26 cellular contexts compared by ENCODE assay signal in genomic region chr2:114219501-114219900, GRCh38.
"Had no signal": no experiment of that assay in that cellular context is flagged by ENCODE, and none has a peak within 500 bp of the region (broad histone marks: within the 10 kb centered on the region; RNA-seq: fewer than 3 reads in every experiment).

No MANE protein-coding gene starts in this region.

- ATAC-seq: esophagus mucosa; gastrocnemius medialis; left lobe of liver; mucosa of descending colon; natural killer cell treated with Interleukin-12 subunit alpha and Interleukin-12 subunit beta and Interleukin-15 and Interleukin-18, amount 100 ng/mL, for 72 hours; psoas muscle; stimulated activated memory B cell treated with anti-CD40 and anti-IgM and Interleukin-4, amounts not matched to agents 10 μg/mL and 1 μg/mL and 100 μg/mL, for 72 hours; stimulated activated naive CD8-positive, alpha-beta T cell treated with anti-CD3 and anti-CD28 coated beads, Interleukin-15, Interleukin-2, amounts not matched to agents 100 U/mL and 50 U/mL, for 24 hours; upper lobe of right lung had no signal

- H3K27me3 Mint-ChIP-seq: dendritic cell treated with granulocyte-macrophage colony-stimulating factor and Interleukin-4, amounts not matched to agents 40 ng/mL and 50 ng/mL, for 4 days had no signal

- H3K9me3 ChIP-seq: colonic mucosa, gastrocnemius medialis, mucosa of descending colon, psoas muscle, sigmoid colon, thoracic aorta, tibial nerve, upper lobe of right lung, uterus had no signal

- H3K4me3 ChIP-seq: colonic mucosa, gastrocnemius medialis, lung, mucosa of descending colon, psoas muscle, sigmoid colon, thoracic aorta, tibial nerve, upper lobe of right lung, uterus had no signal

- DNase-seq: colonic mucosa; effector CD8-positive, alpha-beta T cell; endodermal cell; foreskin fibroblast; gastrocnemius medialis; head of caudate nucleus; mucosa of descending colon; naive B cell; nucleus accumbens; psoas muscle; right cardiac atrium; sigmoid colon; stimulated activated CD4-positive, alpha-beta T cell treated with anti-CD3 and anti-CD28 coated beads, Interleukin-4, amount 100 ng/mL, for 4 hours; stimulated activated naive CD8-positive, alpha-beta T cell treated with anti-CD3 and anti-CD28 coated beads, Interleukin-15, Interleukin-2, amounts not matched to agents 100 U/mL and 50 U/mL, for 24 hours; upper lobe of right lung; uterus had no signal

- H3K4me3 Mint-ChIP-seq: dendritic cell treated with granulocyte-macrophage colony-stimulating factor and Interleukin-4, amounts not matched to agents 40 ng/mL and 50 ng/mL, for 4 days; endodermal cell; memory B cell; naive B cell; natural killer cell treated with Interleukin-12 subunit alpha and Interleukin-12 subunit beta and Interleukin-15 and Interleukin-18, amount 100 ng/mL, for 72 hours; stimulated activated memory B cell treated with anti-CD40 and anti-IgM and Interleukin-4, amounts not matched to agents 10 μg/mL and 1 μg/mL and 100 μg/mL, for 72 hours had no signal

- H3K9me3 Mint-ChIP-seq: dendritic cell treated with granulocyte-macrophage colony-stimulating factor and Interleukin-4, amounts not matched to agents 40 ng/mL and 50 ng/mL, for 4 days; endodermal cell; memory B cell; natural killer cell treated with Interleukin-12 subunit alpha and Interleukin-12 subunit beta and Interleukin-15 and Interleukin-18, amount 100 ng/mL, for 72 hours; stimulated activated memory B cell treated with anti-CD40 and anti-IgM and Interleukin-4, amounts not matched to agents 10 μg/mL and 1 μg/mL and 100 μg/mL, for 72 hours had no signal

- H3K27ac ChIP-seq: colonic mucosa, epithelial cell of prostate, gastrocnemius medialis, psoas muscle, sigmoid colon, thoracic aorta, tibial nerve, upper lobe of right lung, uterus had no signal

- H3K36me3 ChIP-seq: colonic mucosa, gastrocnemius medialis, sigmoid colon, thoracic aorta, tibial nerve, upper lobe of right lung, uterus had no signal

- H3K4me1 Mint-ChIP-seq: endodermal cell; memory B cell; naive B cell; stimulated activated memory B cell treated with anti-CD40 and anti-IgM and Interleukin-4, amounts not matched to agents 10 μg/mL and 1 μg/mL and 100 μg/mL, for 72 hours had no signal

- H3K36me3 Mint-ChIP-seq: memory B cell; naive B cell; natural killer cell treated with Interleukin-12 subunit alpha and Interleukin-12 subunit beta and Interleukin-15 and Interleukin-18, amount 100 ng/mL, for 72 hours; stimulated activated memory B cell treated with anti-CD40 and anti-IgM and Interleukin-4, amounts not matched to agents 10 μg/mL and 1 μg/mL and 100 μg/mL, for 72 hours had no signal

- H3K27me3 ChIP-seq: colonic mucosa, gastrocnemius medialis, sigmoid colon, tibial nerve, upper lobe of right lung, uterus had no signal

- H3K27ac Mint-ChIP-seq: dendritic cell treated with granulocyte-macrophage colony-stimulating factor and Interleukin-4, amounts not matched to agents 40 ng/mL and 50 ng/mL, for 4 days; endodermal cell; memory B cell; natural killer cell treated with Interleukin-12 subunit alpha and Interleukin-12 subunit beta and Interleukin-15 and Interleukin-18, amount 100 ng/mL, for 72 hours; stimulated activated memory B cell treated with anti-CD40 and anti-IgM and Interleukin-4, amounts not matched to agents 10 μg/mL and 1 μg/mL and 100 μg/mL, for 72 hours had no signal

- H3K4me1 ChIP-seq: colonic mucosa, gastrocnemius medialis, psoas muscle, sigmoid colon, tibial nerve, upper lobe of right lung, uterus had no signal
